Comparison of ENCODE assay signal across 1 cellular context in the genomic region with DNA sequence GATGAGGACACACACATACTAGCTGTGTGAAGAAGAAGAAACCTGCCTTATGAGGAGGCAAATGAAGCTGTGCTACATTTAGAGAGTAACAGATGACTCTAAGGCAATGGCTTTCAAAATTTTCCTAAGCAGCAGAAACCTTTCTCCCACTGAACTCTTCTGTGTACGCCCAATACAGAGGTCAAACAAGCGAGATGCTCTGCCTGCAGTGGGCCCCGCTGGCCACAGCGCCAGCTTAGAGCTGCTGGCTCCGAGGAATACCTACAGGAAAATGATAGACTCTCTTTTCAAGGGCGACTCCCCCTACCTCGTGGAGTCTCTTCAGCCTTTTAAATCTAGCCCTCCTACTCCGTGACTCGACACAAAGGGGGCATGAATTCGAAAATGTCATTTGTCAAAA.
TF ChIP-seq lines count a peak whose summit lies in the region.

No MANE protein-coding gene starts in this region.

TF ChIP-seq in HCT116, 20 proteins besides CTCF, POLR2A, EP300 and RAD21 (continued from another document):
- no peak for TF ChIP-seq SIN3A (IDR thresholded peaks at IDR 0.05; ENCODE audit: low read depth)
- no peak for TF ChIP-seq TCF7L2 (IDR thresholded peaks at IDR 0.05; ENCODE audit: borderline replicate concordance, extremely low read depth, insufficient read depth, insufficient read length)
- TF ChIP-seq, protein P1, sequence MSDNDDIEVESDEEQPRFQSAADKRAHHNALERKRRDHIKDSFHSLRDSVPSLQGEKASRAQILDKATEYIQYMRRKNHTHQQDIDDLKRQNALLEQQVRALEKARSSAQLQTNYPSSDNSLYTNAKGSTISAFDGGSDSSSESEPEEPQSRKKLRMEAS (IDR thresholded peaks at IDR 0.05): no peak
- no peak for TF ChIP-seq EGR1 (IDR thresholded peaks at IDR 0.05; ENCODE audit: low read depth)
- no peak for TF ChIP-seq SP1 (IDR thresholded peaks at IDR 0.05; ENCODE audit: low read depth)
- no peak for TF ChIP-seq ZFX (IDR thresholded peaks at IDR 0.05)
- TF ChIP-seq EZH2phosphoT487 (IDR thresholded peaks at IDR 0.05; ENCODE audit: borderline replicate concordance): no peak
- TF ChIP-seq ELF1 (IDR thresholded peaks at IDR 0.05; ENCODE audit: borderline replicate concordance, low read depth): no peak
- TF ChIP-seq ZNF274 (IDR thresholded peaks at IDR 0.05; ENCODE audit: low read depth, low read length): no peak
- no peak for TF ChIP-seq CBX3 (IDR thresholded peaks at IDR 0.05; ENCODE audit: low read depth)
